Comparison of ENCODE assay signal across 8 cellular contexts in genomic region chr4:47913328-47913727, GRCh38. TPM values are rescaled to one million over a fixed set of nuclear protein-coding genes. Genes with fewer than 3 reads are reported as not detected.
DNase-seq lines count a peak whose midpoint lies in the region; ATAC-seq and TF ChIP-seq lines count a peak whose summit lies in the region.

No MANE protein-coding gene starts in this region.

- ATAC-seq in body of pancreas (no peak), memory B cell (ENCODE audit: low read depth) (no peak), HG03108 (IDR thresholded peaks at IDR 0.05; ENCODE audit: unreplicated experiment) (no peak), GM19023 (IDR thresholded peaks at IDR 0.05; ENCODE audit: unreplicated experiment) (no peak), sciatic nerve (no peak)

- no peak for TF ChIP-seq POLR2A in body of pancreas (IDR thresholded peaks at IDR 0.05)

- H3K27ac Mint-ChIP-seq in CD14-positive monocyte = peak overlapping the region in 2 of 7 donors; percentile 26 to 89
- peak overlapping the region; percentile 87 for H3K27ac Mint-ChIP-seq in memory B cell

- H3K4me3 Mint-ChIP-seq in CD14-positive monocyte = peak overlapping the region; percentile 96 to 98
- H3K4me3 Mint-ChIP-seq in memory B cell = peak overlapping the region; percentile 97

- H3K4me1 Mint-ChIP-seq in CD14-positive monocyte = peaks cover 40% of the 10 kb centered on the region
- H3K4me1 Mint-ChIP-seq in memory B cell = peaks cover 16% of the 10 kb centered on the region

- 6 to 7% methylated on average over 4 of the region's 4 CpGs for WGBS in body of pancreas, 2 donors

- TF ChIP-seq CTCF in CD14-positive monocyte (IDR thresholded peaks at IDR 0.05) (no peak), body of pancreas (IDR thresholded peaks at IDR 0.05) (no peak)

- intact Hi-C loops in CD14-positive monocyte (cut with micrococcal nuclease) = no loop called here
- intact Hi-C loops in body of pancreas (cut with DNase I) = no loop called here
- intact Hi-C loops in sciatic nerve (cut with DNase I) = no loop called here

- H3K9me3 ChIP-seq in body of pancreas = no peaks in the 10 kb centered on the region

- H3K27me3 Mint-ChIP-seq in CD14-positive monocyte (ENCODE audit: low read depth in 3 of 3) (peaks cover 0 to 2% (median 0%) of the 10 kb centered on the region in 3 donors), memory B cell (no peaks in the 10 kb centered on the region)

- peak overlapping the region; percentile 53 to 90 (median 81) for H3K27ac ChIP-seq in body of pancreas

- H3K4me1 ChIP-seq in body of pancreas = peaks cover 32% of the 10 kb centered on the region

- H3K9me3 Mint-ChIP-seq in CD14-positive monocyte (peaks cover 0 to 4% (median 2%) of the 10 kb centered on the region in 7 donors), memory B cell (no peaks in the 10 kb centered on the region)

- no peaks in the 10 kb centered on the region for H3K36me3 ChIP-seq in body of pancreas (replicated peaks in 1 of 2; ENCODE audit: insufficient read depth in 1 of 2, low read depth in 2 of 2)

- peak overlapping the region; percentile 87 for H3K4me3 ChIP-seq in Jurkat, Clone E6-1 (ENCODE audit: low read length)
- H3K4me3 ChIP-seq in body of pancreas = peak overlapping the region; percentile 42 to 80

- DNase-seq in CD14-positive monocyte (ENCODE audit: low spot score) = no peak
- DNase-seq in Jurkat, Clone E6-1 (ENCODE audit: low read depth, low spot score) = no peak
- DNase-seq in body of pancreas = peak in 1 of 4 donors; percentile 13
- no peak for DNase-seq in memory B cell (ENCODE audit: low spot score in 2 of 2)
- DNase-seq in midbrain (lab: John Stamatoyannopoulos, UW) = no peak
- DNase-seq in sciatic nerve (ENCODE audit: low spot score) = no peak

- H3K27me3 ChIP-seq in body of pancreas = no peaks in the 10 kb centered on the region

- H3K36me3 Mint-ChIP-seq in CD14-positive monocyte = peaks cover 28 to 29% of the 10 kb centered on the region in 2 donors
- H3K36me3 Mint-ChIP-seq in memory B cell = peaks cover 11% of the 10 kb centered on the region

RNA-seq across cellular contexts. Expression of gene NFXL1, which starts 1.1 kb away (rescaled TPM):
- polyA plus RNA-seq in CD14-positive monocyte = 10 to 100 TPM in 1 of 2 donors, 1 to 10 TPM in 1; 3.6 to 10.6 TPM
- polyA plus RNA-seq in Jurkat, Clone E6-1 (2012; ENCODE audit: insufficient read depth, insufficient read length) = 7.9 TPM
- 10 to 100 TPM; 14.0 to 14.2 TPM for total RNA-seq in body of pancreas
- 19.3 TPM for total RNA-seq in sciatic nerve
